ENCODE assay signal across 8 cellular contexts in the genomic region with DNA sequence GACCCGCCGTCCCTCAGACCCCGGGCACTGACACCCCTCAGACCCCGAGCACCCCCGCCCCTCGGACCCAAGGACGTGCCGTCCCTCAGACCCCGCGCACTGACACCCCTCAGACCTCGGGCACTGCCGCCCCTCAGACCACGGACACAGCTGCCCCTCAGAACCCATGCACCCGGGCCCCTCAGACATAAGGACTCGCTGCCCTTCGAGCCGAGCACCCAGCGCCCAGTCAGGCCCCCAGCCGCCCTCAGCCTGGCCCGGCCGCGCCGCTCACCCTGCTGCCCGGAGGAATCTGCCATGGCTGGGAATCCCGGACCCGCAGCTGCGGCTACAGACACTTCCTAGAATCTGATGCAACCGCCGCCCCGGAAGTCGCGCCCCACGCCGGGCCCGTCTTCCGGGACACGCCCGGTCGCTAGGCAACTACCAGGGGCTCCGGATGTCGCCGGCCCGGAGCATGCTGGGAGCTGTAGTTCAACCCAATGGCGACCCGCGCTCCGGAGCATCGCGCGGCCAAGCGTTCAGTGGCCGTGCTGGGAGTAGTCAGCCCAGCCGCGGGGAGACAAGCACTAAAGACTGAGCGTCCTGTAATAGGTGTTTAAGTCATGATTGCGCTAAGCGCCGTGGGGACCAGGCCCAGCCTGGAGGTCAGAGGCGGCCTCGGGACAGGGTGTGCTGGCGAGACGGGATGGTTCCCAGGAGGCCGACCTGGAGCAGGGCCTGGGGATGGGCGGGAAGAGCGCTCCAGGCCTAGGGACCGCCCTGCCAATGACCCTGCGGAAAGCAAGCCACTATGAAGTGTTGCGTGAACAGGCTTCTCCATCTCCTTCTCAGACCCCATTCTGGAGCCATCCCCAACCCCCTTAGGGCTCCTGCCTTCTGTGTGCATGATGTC. TPM values are rescaled to one million over a fixed set of nuclear protein-coding genes. Genes with fewer than 3 reads are reported as not detected.
DNase-seq lines count a peak whose midpoint lies in the region; TF ChIP-seq lines count a peak whose summit lies in the region.

A gene (minus strand): TSS at position 355 of the 895 bp plus-strand sequence. CDS start 56 bp downstream, at position 299.

- no peaks in the 10 kb centered on the region for H4K20me1 ChIP-seq in neural cell (ENCODE audit: insufficient read depth)

- no peaks in the 10 kb centered on the region for H3F3A ChIP-seq in neural cell (ENCODE audit: insufficient read depth, low read length, poor library complexity, severe bottlenecking)

- peak; percentile 15 for TF ChIP-seq RAD21 in neural cell (conservative IDR thresholded peaks at IDR 0.05)

- H3K9ac ChIP-seq in neural cell (ENCODE audit: low read length) = peak within 1 kb of the TSS; percentile 90

- TF ChIP-seq POLR2A in stomach (IDR thresholded peaks at IDR 0.05) = peak in 1 of 4 donors; percentile 37

- H3K27me3 ChIP-seq in neural cell (ENCODE audit: insufficient read depth, low read depth, low read length) (no peaks in the 10 kb centered on the region), stomach (no peaks in the 10 kb centered on the region)

- TF ChIP-seq EP300 in neural cell (conservative IDR thresholded peaks at IDR 0.05; ENCODE audit: poor library complexity, severe bottlenecking) (no peak), stomach (IDR thresholded peaks at IDR 0.05) (no peak)

- intact Hi-C loops in stomach (cut with DNase I; ENCODE audit: low total_unique reads) = no loop called here

- H3K27ac ChIP-seq in neural cell (ENCODE audit: low read length) (peak within 1 kb of the TSS; percentile 71), stomach (peak within 1 kb of the TSS; percentile 90 to 99 (median 94))

- TF ChIP-seq CTCF in neural cell (IDR thresholded peaks at IDR 0.05; ENCODE audit: poor library complexity, severe bottlenecking) (peak; percentile 32), stomach (IDR thresholded peaks at IDR 0.05) (no peak)

- peak; percentile 97 for DNase-seq in EH (ENCODE audit: low read depth)
- DNase-seq in H4 (ENCODE audit: low spot score) = peak; percentile 95
- DNase-seq in LoVo (ENCODE audit: low spot score) = peak; percentile 95
- peak; percentile 46 to 86 for DNase-seq in SHP77 (lab: John Stamatoyannopoulos, UW)
- DNase-seq in activated effector memory CD4-positive, alpha-beta T cell treated with Interleukin-2 at 50 U/mL for 16 hours = peak; percentile 89
- peak; percentile 88 for DNase-seq in fibroblast of the conjunctiva (ENCODE audit: low read depth)
- DNase-seq in stomach = peak; percentile 96

- H3K9me3 ChIP-seq in neural cell (ENCODE audit: low read length) (no peaks in the 10 kb centered on the region), stomach (no peaks in the 10 kb centered on the region)

- no peaks in the 10 kb centered on the region for H3K9me2 ChIP-seq in neural cell (ENCODE audit: insufficient read depth, low read length)

- H2AFZ ChIP-seq in neural cell (ENCODE audit: low read depth, low read length) = peak within 1 kb of the TSS; percentile 82

- H3K4me2 ChIP-seq in neural cell (ENCODE audit: low read length) = peak within 1 kb of the TSS; percentile 85

- 2 to 4% (median 3%) methylated on average over 33 to 68 of the region's 68 CpGs for WGBS in stomach, 5 donors

- H3K4me3 ChIP-seq in neural cell (ENCODE audit: low read length) (peak within 1 kb of the TSS; percentile 95), stomach (peak within 1 kb of the TSS; percentile 89 to 99 (median 98))

- no peaks in the 10 kb centered on the region for H3K36me3 ChIP-seq in neural cell (ENCODE audit: insufficient read depth, low read length)
- peaks cover 0 to 27% (median 19%) of the 10 kb centered on the region in 4 donors for H3K36me3 ChIP-seq in stomach

- peaks cover 27 to 49% (median 38%) of the 10 kb centered on the region in 4 donors for H3K4me1 ChIP-seq in stomach

- peaks cover 28% of the 10 kb centered on the region for H3K79me2 ChIP-seq in neural cell (replicated peaks; ENCODE audit: insufficient read depth, low read length)

TF ChIP-seq in neural cell, 6 proteins besides CTCF, POLR2A, EP300 and RAD21:
- no peak for TF ChIP-seq TAF1 (IDR thresholded peaks at IDR 0.05; ENCODE audit: low read depth)
- TF ChIP-seq MXI1 (conservative IDR thresholded peaks at IDR 0.05; ENCODE audit: poor library complexity, severe bottlenecking) = peak; percentile 92
- TF ChIP-seq, protein P1, sequence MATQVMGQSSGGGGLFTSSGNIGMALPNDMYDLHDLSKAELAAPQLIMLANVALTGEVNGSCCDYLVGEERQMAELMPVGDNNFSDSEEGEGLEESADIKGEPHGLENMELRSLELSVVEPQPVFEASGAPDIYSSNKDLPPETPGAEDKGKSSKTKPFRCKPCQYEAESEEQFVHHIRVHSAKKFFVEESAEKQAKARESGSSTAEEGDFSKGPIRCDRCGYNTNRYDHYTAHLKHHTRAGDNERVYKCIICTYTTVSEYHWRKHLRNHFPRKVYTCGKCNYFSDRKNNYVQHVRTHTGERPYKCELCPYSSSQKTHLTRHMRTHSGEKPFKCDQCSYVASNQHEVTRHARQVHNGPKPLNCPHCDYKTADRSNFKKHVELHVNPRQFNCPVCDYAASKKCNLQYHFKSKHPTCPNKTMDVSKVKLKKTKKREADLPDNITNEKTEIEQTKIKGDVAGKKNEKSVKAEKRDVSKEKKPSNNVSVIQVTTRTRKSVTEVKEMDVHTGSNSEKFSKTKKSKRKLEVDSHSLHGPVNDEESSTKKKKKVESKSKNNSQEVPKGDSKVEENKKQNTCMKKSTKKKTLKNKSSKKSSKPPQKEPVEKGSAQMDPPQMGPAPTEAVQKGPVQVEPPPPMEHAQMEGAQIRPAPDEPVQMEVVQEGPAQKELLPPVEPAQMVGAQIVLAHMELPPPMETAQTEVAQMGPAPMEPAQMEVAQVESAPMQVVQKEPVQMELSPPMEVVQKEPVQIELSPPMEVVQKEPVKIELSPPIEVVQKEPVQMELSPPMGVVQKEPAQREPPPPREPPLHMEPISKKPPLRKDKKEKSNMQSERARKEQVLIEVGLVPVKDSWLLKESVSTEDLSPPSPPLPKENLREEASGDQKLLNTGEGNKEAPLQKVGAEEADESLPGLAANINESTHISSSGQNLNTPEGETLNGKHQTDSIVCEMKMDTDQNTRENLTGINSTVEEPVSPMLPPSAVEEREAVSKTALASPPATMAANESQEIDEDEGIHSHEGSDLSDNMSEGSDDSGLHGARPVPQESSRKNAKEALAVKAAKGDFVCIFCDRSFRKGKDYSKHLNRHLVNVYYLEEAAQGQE (IDR thresholded peaks at IDR 0.05; ENCODE audit: borderline replicate concordance) = peak; percentile 66
- peak; percentile 31 for TF ChIP-seq SMC3 (conservative IDR thresholded peaks at IDR 0.05; ENCODE audit: poor library complexity)
- no peak for TF ChIP-seq EZH2 (IDR thresholded peaks at IDR 0.05; ENCODE audit: borderline replicate concordance, insufficient read depth, low read length, poor library complexity, severe bottlenecking)
- TF ChIP-seq POLR2AphosphoS5 (IDR thresholded peaks at IDR 0.05) = peak; percentile 73

RNA-seq across cellular contexts. Expression of the gene that starts here (rescaled TPM):
- 110 and 115 TPM in 2 replicates for total RNA-seq in H4 (2014; rRNA removed; shearing (Covaris generic))
- polyA plus RNA-seq in neural cell = 48.2 and 61.0 TPM in 2 replicates
- polyA minus RNA-seq in neural cell = 40.7 and 41.1 TPM in 2 replicates
- 10 to 100 TPM; 28.6 to 54.2 (median 42.6) TPM for total RNA-seq in stomach
- 10 to 100 TPM; 25.2 to 44.9 (median 35.7) TPM for polyA plus RNA-seq in stomach

Comparison
In these comparisons a context has a peak if more than half of its experiments do, and no peak if none do; other contexts are left out.
1. Peak in every context shown above with its lines: DNase-seq, H3K4me3 ChIP-seq and H3K27ac ChIP-seq.